In the genomic region with DNA sequence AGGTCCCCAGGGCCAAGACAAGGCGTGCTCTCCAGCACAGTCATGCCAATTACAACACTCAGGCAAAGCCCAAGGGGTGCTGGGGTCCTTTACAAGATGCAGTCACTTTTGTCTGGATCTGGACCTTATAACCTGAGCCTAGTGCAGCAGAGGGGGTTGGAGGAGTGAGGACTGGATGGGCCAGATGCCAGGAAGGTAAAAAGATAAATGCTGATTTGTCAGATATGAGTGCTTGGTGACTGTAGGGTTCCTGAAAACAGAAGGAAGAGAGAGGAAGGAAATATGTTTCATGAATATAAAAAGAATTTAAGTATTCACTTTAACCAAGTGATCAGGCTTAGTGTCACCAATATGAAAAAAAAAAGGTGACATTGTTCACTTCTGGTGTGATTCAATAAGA, we compare ENCODE assay signal across 27 cellular contexts. TPM values are rescaled to one million over a fixed set of nuclear protein-coding genes. Genes with fewer than 3 reads are reported as not detected.
"Had no signal": no experiment of that assay in that cellular context is flagged by ENCODE, and none has a peak within 500 bp of the region (broad histone marks: within the 10 kb centered on the region; RNA-seq: fewer than 3 reads in every experiment).

No MANE protein-coding gene starts in this region.

- H3K4me1 ChIP-seq: neural progenitor cell, parathyroid adenoma, right lobe of liver, suprapubic skin, transverse colon, vagina had no signal

- H3K36me3 Mint-ChIP-seq: naive thymus-derived CD4-positive, alpha-beta T cell; neural progenitor cell had no signal

- H3K79me2 ChIP-seq: parathyroid adenoma had no signal

- DNase-seq: dermis blood vessel endothelial cell; effector memory CD4-positive, alpha-beta T cell; head of caudate nucleus; kidney; mammary epithelial cell; mesendoderm; midbrain; naive thymus-derived CD4-positive, alpha-beta T cell; right lobe of liver; stimulated activated CD4-positive, alpha-beta T cell treated with anti-CD3 and anti-CD28 coated beads, Interleukin-12 subunit alpha, Interleukin-12 subunit beta, amount 100 ng/mL, for 4 hours; stimulated activated CD4-positive, alpha-beta T cell treated with anti-CD3 and anti-CD28 coated beads, Interleukin-1b, Interleukin-23, amount 100 ng/mL, for 48 hours; stimulated activated CD4-positive, alpha-beta T cell treated with anti-CD3 and anti-CD28 coated beads, Interleukin-4, amount 100 ng/mL, for 1 hour; stimulated activated CD8-positive, alpha-beta memory T cell treated with anti-CD3 and anti-CD28 coated beads, Interleukin-4, amount 100 ng/mL, for 48 hours; stimulated activated naive CD4-positive, alpha-beta T cell; stimulated activated naive CD8-positive, alpha-beta T cell treated with anti-CD3 and anti-CD28 coated beads, Interleukin-15, amount 100 ng/mL, for 72 hours; transverse colon had no signal

- H3K4me1 Mint-ChIP-seq: naive thymus-derived CD4-positive, alpha-beta T cell; nephron; neural progenitor cell; stimulated activated naive CD8-positive, alpha-beta T cell treated with anti-CD3 and anti-CD28 coated beads, Interleukin-15, amount 100 ng/mL, for 72 hours had no signal

- H3K9me3 Mint-ChIP-seq: nephron; neural progenitor cell; stimulated activated naive CD8-positive, alpha-beta T cell treated with anti-CD3 and anti-CD28 coated beads, Interleukin-15, amount 100 ng/mL, for 72 hours had no signal

- H3K9me3 ChIP-seq: right lobe of liver, suprapubic skin, transverse colon, vagina had no signal

- H3K4me3 ChIP-seq: coronary artery, neural progenitor cell, right lobe of liver, smooth muscle cell, suprapubic skin, transverse colon, vagina had no signal

- FAIRE-seq: endometrium, frontal cortex, kidney had no signal

- H3K4me3 Mint-ChIP-seq: naive thymus-derived CD4-positive, alpha-beta T cell; nephron; neural progenitor cell; stimulated activated naive CD8-positive, alpha-beta T cell treated with anti-CD3 and anti-CD28 coated beads, Interleukin-15, amount 100 ng/mL, for 72 hours had no signal

- H3K9ac ChIP-seq: neural progenitor cell, parathyroid adenoma had no signal

- H3K36me3 ChIP-seq: neural progenitor cell, right lobe of liver, suprapubic skin, transverse colon, vagina had no signal

- ATAC-seq: left lobe of liver; naive thymus-derived CD4-positive, alpha-beta T cell; right lobe of liver; stimulated activated naive CD8-positive, alpha-beta T cell treated with anti-CD3 and anti-CD28 coated beads, Interleukin-15, amount 100 ng/mL, for 72 hours had no signal

- H3K27ac Mint-ChIP-seq: naive thymus-derived CD4-positive, alpha-beta T cell; nephron; neural progenitor cell; progenitor cell of endocrine pancreas; stimulated activated naive CD8-positive, alpha-beta T cell treated with anti-CD3 and anti-CD28 coated beads, Interleukin-15, amount 100 ng/mL, for 72 hours had no signal

- H3K27me3 ChIP-seq: neural progenitor cell, right lobe of liver, suprapubic skin, vagina had no signal

- H2AFZ ChIP-seq: neural progenitor cell, parathyroid adenoma had no signal

- H3K4me2 ChIP-seq: neural progenitor cell, smooth muscle cell had no signal

- H3K27ac ChIP-seq: coronary artery, neural progenitor cell, parathyroid adenoma, right lobe of liver, suprapubic skin, transverse colon, vagina had no signal

RNA-seq across cellular contexts. Expression of gene TFAP2A, which starts 43.4 kb away (rescaled TPM):
- total RNA-seq: frontal cortex; naive thymus-derived CD4-positive, alpha-beta T cell; transverse colon had no signal
- polyA plus RNA-seq: naive thymus-derived CD4-positive, alpha-beta T cell had no signal
